ENCODE assay signal across 1 cellular context in the genomic region with DNA sequence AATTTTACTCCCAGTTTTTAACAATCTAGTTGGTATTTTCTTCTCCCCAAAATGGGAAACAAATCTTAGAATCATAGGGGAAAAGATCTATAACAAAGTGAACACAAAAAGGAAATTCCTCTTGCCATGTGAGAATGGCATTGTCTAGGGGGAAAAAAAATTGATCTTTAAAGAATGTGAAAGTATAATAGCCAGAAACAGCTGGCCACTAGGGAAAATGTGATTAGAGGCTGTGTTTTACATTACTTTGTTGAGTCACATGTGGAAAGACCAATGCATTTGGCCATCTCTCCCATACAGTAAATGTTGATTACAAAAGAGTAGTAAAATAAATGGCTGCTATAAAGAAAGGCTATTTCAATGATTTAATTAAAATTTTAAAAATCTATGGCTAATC.
TF ChIP-seq lines count a peak whose summit lies in the region.

No MANE protein-coding gene starts in this region.

TF ChIP-seq in HepG2, 621 proteins besides CTCF, POLR2A, EP300 and RAD21:
- TF ChIP-seq ZBTB4 (CRISPR knock-in tag; IDR thresholded peaks at IDR 0.05; ENCODE audit: borderline replicate concordance) (no peak), STAT5B (CRISPR knock-in tag; IDR thresholded peaks at IDR 0.05) (no peak), ZNF614 (CRISPR knock-in tag; IDR thresholded peaks at IDR 0.05; ENCODE audit: borderline replicate concordance) (no peak), FOXA3 (CRISPR knock-in tag; IDR thresholded peaks at IDR 0.05) (no peak), MATR3 (CRISPR knock-in tag; IDR thresholded peaks at IDR 0.05) (no peak), MTA1 (CRISPR knock-in tag; IDR thresholded peaks at IDR 0.05; ENCODE audit: borderline replicate concordance) (no peak), ARNT (IDR thresholded peaks at IDR 0.05) (no peak), ZNF468 (CRISPR knock-in tag; IDR thresholded peaks at IDR 0.05) (no peak), ZNF670 (CRISPR knock-in tag; IDR thresholded peaks at IDR 0.05; ENCODE audit: borderline replicate concordance) (no peak), PHF20 (CRISPR knock-in tag; IDR thresholded peaks at IDR 0.05) (no peak), ZNF749 (CRISPR knock-in tag; IDR thresholded peaks at IDR 0.05; ENCODE audit: borderline replicate concordance) (no peak)
